In the genomic region with DNA sequence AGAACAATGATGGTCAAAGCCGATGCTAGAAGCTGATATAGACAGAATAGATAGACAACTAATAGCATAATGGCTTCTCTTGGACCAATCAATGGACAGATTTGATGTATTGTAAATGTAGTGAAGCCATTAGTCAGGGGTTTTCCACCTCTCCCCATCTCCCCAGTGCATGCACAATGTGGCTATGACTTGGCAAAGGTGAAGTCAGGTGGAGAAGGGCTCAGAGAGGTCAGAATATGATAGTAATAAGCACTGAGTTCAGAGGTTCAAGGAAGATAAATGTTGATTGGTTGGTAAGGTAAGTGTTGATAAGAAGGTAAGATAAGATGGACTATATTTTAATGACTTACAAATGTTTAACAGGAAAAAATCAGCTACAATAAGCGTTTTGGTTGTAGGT, we compare ENCODE assay signal across 1 cellular context.
TF ChIP-seq lines count a peak whose summit lies in the region.

No MANE protein-coding gene starts in this region.

TF ChIP-seq in GM23338, 12 proteins besides CTCF, POLR2A, EP300 and RAD21:
- no peak for TF ChIP-seq CREB1 (CRISPR knock-in tag; IDR thresholded peaks at IDR 0.05; ENCODE audit: low read depth)
- no peak for TF ChIP-seq STAT1 (IDR thresholded peaks at IDR 0.05; ENCODE audit: unreplicated experiment)
- no peak for TF ChIP-seq POLR2AphosphoS5 (IDR thresholded peaks at IDR 0.05; ENCODE audit: low read depth)
- TF ChIP-seq EZH2phosphoT487 (IDR thresholded peaks at IDR 0.05; ENCODE audit: unreplicated experiment) = no peak
- TF ChIP-seq ZNF331 (CRISPR knock-in tag; IDR thresholded peaks at IDR 0.05; ENCODE audit: low read depth) = no peak
- no peak for TF ChIP-seq NANOG (IDR thresholded peaks at IDR 0.05; ENCODE audit: borderline replicate concordance)
- TF ChIP-seq, protein P1, sequence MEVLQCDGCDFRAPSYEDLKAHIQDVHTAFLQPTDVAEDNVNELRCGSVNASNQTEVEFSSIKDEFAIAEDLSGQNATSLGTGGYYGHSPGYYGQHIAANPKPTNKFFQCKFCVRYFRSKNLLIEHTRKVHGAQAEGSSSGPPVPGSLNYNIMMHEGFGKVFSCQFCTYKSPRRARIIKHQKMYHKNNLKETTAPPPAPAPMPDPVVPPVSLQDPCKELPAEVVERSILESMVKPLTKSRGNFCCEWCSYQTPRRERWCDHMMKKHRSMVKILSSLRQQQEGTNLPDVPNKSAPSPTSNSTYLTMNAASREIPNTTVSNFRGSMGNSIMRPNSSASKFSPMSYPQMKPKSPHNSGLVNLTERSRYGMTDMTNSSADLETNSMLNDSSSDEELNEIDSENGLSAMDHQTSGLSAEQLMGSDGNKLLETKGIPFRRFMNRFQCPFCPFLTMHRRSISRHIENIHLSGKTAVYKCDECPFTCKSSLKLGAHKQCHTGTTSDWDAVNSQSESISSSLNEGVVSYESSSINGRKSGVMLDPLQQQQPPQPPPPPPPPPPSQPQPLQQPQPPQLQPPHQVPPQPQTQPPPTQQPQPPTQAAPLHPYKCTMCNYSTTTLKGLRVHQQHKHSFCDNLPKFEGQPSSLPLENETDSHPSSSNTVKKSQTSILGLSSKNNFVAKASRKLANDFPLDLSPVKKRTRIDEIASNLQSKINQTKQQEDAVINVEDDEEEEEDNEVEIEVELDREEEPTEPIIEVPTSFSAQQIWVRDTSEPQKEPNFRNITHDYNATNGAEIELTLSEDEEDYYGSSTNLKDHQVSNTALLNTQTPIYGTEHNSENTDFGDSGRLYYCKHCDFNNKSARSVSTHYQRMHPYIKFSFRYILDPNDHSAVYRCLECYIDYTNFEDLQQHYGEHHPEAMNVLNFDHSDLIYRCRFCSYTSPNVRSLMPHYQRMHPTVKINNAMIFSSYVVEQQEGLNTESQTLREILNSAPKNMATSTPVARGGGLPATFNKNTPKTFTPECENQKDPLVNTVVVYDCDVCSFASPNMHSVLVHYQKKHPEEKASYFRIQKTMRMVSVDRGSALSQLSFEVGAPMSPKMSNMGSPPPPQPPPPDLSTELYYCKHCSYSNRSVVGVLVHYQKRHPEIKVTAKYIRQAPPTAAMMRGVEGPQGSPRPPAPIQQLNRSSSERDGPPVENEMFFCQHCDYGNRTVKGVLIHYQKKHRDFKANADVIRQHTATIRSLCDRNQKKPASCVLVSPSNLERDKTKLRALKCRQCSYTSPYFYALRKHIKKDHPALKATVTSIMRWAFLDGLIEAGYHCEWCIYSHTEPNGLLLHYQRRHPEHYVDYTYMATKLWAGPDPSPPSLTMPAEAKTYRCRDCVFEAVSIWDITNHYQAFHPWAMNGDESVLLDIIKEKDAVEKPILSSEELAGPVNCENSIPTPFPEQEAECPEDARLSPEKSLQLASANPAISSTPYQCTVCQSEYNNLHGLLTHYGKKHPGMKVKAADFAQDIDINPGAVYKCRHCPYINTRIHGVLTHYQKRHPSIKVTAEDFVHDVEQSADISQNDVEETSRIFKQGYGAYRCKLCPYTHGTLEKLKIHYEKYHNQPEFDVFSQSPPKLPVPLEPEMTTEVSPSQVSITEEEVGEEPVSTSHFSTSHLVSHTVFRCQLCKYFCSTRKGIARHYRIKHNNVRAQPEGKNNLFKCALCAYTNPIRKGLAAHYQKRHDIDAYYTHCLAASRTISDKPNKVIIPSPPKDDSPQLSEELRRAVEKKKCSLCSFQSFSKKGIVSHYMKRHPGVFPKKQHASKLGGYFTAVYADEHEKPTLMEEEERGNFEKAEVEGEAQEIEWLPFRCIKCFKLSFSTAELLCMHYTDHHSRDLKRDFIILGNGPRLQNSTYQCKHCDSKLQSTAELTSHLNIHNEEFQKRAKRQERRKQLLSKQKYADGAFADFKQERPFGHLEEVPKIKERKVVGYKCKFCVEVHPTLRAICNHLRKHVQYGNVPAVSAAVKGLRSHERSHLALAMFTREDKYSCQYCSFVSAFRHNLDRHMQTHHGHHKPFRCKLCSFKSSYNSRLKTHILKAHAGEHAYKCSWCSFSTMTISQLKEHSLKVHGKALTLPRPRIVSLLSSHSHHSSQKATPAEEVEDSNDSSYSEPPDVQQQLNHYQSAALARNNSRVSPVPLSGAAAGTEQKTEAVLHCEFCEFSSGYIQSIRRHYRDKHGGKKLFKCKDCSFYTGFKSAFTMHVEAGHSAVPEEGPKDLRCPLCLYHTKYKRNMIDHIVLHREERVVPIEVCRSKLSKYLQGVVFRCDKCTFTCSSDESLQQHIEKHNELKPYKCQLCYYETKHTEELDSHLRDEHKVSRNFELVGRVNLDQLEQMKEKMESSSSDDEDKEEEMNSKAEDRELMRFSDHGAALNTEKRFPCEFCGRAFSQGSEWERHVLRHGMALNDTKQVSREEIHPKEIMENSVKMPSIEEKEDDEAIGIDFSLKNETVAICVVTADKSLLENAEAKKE (CRISPR knock-in tag; IDR thresholded peaks at IDR 0.05) = no peak
- TF ChIP-seq, protein P2, sequence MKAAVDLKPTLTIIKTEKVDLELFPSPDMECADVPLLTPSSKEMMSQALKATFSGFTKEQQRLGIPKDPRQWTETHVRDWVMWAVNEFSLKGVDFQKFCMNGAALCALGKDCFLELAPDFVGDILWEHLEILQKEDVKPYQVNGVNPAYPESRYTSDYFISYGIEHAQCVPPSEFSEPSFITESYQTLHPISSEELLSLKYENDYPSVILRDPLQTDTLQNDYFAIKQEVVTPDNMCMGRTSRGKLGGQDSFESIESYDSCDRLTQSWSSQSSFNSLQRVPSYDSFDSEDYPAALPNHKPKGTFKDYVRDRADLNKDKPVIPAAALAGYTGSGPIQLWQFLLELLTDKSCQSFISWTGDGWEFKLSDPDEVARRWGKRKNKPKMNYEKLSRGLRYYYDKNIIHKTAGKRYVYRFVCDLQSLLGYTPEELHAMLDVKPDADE (IDR thresholded peaks at IDR 0.05) = no peak
- no peak for TF ChIP-seq JUNB (IDR thresholded peaks at IDR 0.05; ENCODE audit: unreplicated experiment)
- TF ChIP-seq, protein P3, sequence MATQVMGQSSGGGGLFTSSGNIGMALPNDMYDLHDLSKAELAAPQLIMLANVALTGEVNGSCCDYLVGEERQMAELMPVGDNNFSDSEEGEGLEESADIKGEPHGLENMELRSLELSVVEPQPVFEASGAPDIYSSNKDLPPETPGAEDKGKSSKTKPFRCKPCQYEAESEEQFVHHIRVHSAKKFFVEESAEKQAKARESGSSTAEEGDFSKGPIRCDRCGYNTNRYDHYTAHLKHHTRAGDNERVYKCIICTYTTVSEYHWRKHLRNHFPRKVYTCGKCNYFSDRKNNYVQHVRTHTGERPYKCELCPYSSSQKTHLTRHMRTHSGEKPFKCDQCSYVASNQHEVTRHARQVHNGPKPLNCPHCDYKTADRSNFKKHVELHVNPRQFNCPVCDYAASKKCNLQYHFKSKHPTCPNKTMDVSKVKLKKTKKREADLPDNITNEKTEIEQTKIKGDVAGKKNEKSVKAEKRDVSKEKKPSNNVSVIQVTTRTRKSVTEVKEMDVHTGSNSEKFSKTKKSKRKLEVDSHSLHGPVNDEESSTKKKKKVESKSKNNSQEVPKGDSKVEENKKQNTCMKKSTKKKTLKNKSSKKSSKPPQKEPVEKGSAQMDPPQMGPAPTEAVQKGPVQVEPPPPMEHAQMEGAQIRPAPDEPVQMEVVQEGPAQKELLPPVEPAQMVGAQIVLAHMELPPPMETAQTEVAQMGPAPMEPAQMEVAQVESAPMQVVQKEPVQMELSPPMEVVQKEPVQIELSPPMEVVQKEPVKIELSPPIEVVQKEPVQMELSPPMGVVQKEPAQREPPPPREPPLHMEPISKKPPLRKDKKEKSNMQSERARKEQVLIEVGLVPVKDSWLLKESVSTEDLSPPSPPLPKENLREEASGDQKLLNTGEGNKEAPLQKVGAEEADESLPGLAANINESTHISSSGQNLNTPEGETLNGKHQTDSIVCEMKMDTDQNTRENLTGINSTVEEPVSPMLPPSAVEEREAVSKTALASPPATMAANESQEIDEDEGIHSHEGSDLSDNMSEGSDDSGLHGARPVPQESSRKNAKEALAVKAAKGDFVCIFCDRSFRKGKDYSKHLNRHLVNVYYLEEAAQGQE (IDR thresholded peaks at IDR 0.05; ENCODE audit: unreplicated experiment) = no peak
